ENCODE assay signal across 21 cellular contexts in the genomic region with DNA sequence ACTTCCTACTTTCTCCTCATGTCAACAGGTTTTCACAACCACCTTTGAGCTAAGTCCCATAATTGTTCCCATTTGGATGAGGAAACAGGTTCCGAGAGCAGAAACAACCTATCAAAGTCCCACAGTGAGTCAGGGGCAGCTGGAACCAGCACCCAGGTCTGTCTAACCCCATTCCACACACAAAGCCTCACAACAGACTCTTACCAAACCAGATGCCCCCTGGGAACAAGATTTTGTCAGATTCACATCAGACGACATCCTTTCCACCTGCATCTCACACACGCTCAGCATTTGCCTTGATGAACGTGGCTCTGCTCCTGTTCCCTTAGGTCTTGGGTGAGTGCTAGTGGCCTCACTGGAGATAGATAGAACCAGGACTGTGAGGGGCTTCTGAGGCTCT.
"Had no signal": no experiment of that assay in that cellular context is flagged by ENCODE, and none has a peak within 500 bp of the region (broad histone marks: within the 10 kb centered on the region; RNA-seq: fewer than 3 reads in every experiment).

No MANE protein-coding gene starts in this region.

- H3K4me1 ChIP-seq: psoas muscle had no signal

- H3K9me3 ChIP-seq: heart right ventricle, psoas muscle, spleen, thoracic aorta, transverse colon had no signal

- FAIRE-seq: frontal cortex, islet of Langerhans had no signal

- ATAC-seq: heart right ventricle; psoas muscle; sciatic nerve; stimulated activated memory B cell treated with anti-CD40 and anti-IgM and Interleukin-4, amounts not matched to agents 10 μg/mL and 1 μg/mL and 100 μg/mL, for 72 hours; stimulated activated naive CD8-positive, alpha-beta T cell treated with anti-CD3 and anti-CD28 coated beads, Interleukin-15, amount 100 ng/mL, for 72 hours had no signal

- H3K27me3 ChIP-seq: dorsolateral prefrontal cortex, heart right ventricle, spleen, transverse colon had no signal

- H3K4me3 ChIP-seq: dorsolateral prefrontal cortex, heart right ventricle, psoas muscle, spleen, thoracic aorta, transverse colon had no signal

- H3K27ac ChIP-seq: dorsolateral prefrontal cortex, heart right ventricle, psoas muscle, spleen, thoracic aorta, transverse colon had no signal

- DNase-seq: cortex of kidney; dorsolateral prefrontal cortex; effector CD8-positive, alpha-beta T cell; heart right ventricle; hypothalamus; kidney glomerular epithelial cell; mesendoderm; naive B cell; psoas muscle; retina; spleen; stimulated activated CD4-positive, alpha-beta T cell treated with anti-CD3 and anti-CD28 coated beads, Interleukin-15, amount 100 ng/mL, for 24 hours; stimulated activated CD4-positive, alpha-beta T cell treated with anti-CD3 and anti-CD28 coated beads, Interleukin-1b, Interleukin-23, amount 100 ng/mL, for 48 hours; stimulated activated CD4-positive, alpha-beta T cell treated with anti-CD3 and anti-CD28 coated beads, Interleukin-4, amount 100 ng/mL, for 24 hours; stimulated activated naive CD8-positive, alpha-beta T cell treated with anti-CD3 and anti-CD28 coated beads, Interleukin-15, amount 100 ng/mL, for 72 hours; transverse colon had no signal

- H3K36me3 ChIP-seq: transverse colon had no signal
